ENCODE assay signal across 1 cellular context in genomic region chr12:46610754-46611153, GRCh38.
TF ChIP-seq lines count a peak whose summit lies in the region.

No MANE protein-coding gene starts in this region.

TF ChIP-seq in IMR-90, 13 proteins besides CTCF, POLR2A, EP300 and RAD21:
- no peak for TF ChIP-seq RFX5 (IDR thresholded peaks at IDR 0.05; ENCODE audit: low read depth, low read length)
- no peak for TF ChIP-seq MAZ (IDR thresholded peaks at IDR 0.05; ENCODE audit: borderline replicate concordance, low read depth, low read length)
- no peak for TF ChIP-seq NFE2L2 (IDR thresholded peaks at IDR 0.05; ENCODE audit: low read depth, low read length)
- no peak for TF ChIP-seq RCOR1 (IDR thresholded peaks at IDR 0.05; ENCODE audit: insufficient replicate concordance, low read length)
- TF ChIP-seq SMC3 (IDR thresholded peaks at IDR 0.05; ENCODE audit: low read depth, low read length) = no peak
